In genomic region chr3:61730058-61730457, GRCh38 we compare ENCODE assay signal across 19 cellular contexts.
A peak's percentile ranks its signal among the peaks of the same experiment; 100 is the strongest.
DNase-seq lines count a peak whose midpoint lies in the region; ATAC-seq and TF ChIP-seq lines count a peak whose summit lies in the region.
"Had no signal": no experiment of that assay in that cellular context is flagged by ENCODE, and none has a peak within 500 bp of the region (broad histone marks: within the 10 kb centered on the region; RNA-seq: fewer than 3 reads in every experiment).

No MANE protein-coding gene starts in this region.

- H3K79me2 ChIP-seq in fibroblast of lung (ENCODE audit: control insufficient read depth, insufficient read depth, low read length): peaks cover 5% of the 10 kb centered on the region

- H3K9ac ChIP-seq in fibroblast of lung (ENCODE audit: insufficient read depth, low read length): no peak overlapping the region

- no peak overlapping the region for H3K4me3 Mint-ChIP-seq in osteocyte (ENCODE audit: unreplicated experiment)

- H3K27me3 Mint-ChIP-seq in osteocyte (ENCODE audit: unreplicated experiment): peaks cover 2% of the 10 kb centered on the region

- ATAC-seq in HG03457 (IDR thresholded peaks at IDR 0.05; ENCODE audit: unreplicated experiment): no peak
- ATAC-seq: A549 had no signal

- TF ChIP-seq CTCF in fibroblast of lung (conservative IDR thresholded peaks at IDR 0.05 in 1 of 2, IDR thresholded peaks at IDR 0.05 in 1 of 2; ENCODE audit: low read depth in 1 of 2, low read length in 2 of 2): no peak
- TF ChIP-seq CTCF in osteocyte (IDR thresholded peaks at IDR 0.05): no peak

- H3K4me1 ChIP-seq in fibroblast of lung (ENCODE audit: control insufficient read depth, extremely low read depth, insufficient read depth, low read length): peaks cover 4% of the 10 kb centered on the region
- H3K4me1 ChIP-seq: A549 had no signal

- no peaks in the 10 kb centered on the region for H3K9me3 Mint-ChIP-seq in osteocyte (ENCODE audit: unreplicated experiment)

- peak overlapping the region; percentile 13 for H3K4me2 ChIP-seq in fibroblast of lung (ENCODE audit: extremely low read depth, insufficient read depth, low read length)
- H3K4me2 ChIP-seq: A549, PC-9 had no signal

- H4K20me1 ChIP-seq in fibroblast of lung (ENCODE audit: control insufficient read depth, extremely low read depth, insufficient read depth, low read length): no peaks in the 10 kb centered on the region

- peak overlapping the region; percentile 15 for H3K27ac Mint-ChIP-seq in osteocyte (ENCODE audit: unreplicated experiment)

- H2AFZ ChIP-seq in fibroblast of lung (ENCODE audit: low read length): no peak overlapping the region
- H2AFZ ChIP-seq: PC-9 had no signal

- H3K36me3 Mint-ChIP-seq in osteocyte (ENCODE audit: unreplicated experiment): no peaks in the 10 kb centered on the region

- no peaks in the 10 kb centered on the region for H3K27me3 ChIP-seq in fibroblast of lung (ENCODE audit: control insufficient read depth, insufficient read depth, low read length)

- peak; percentile 14 for DNase-seq in AG08395 (ENCODE audit: low spot score)
- peak; percentile 57 for DNase-seq in LHCN-M2 (ENCODE audit: low read depth)
- DNase-seq in fibroblast of lung (ENCODE audit: low read depth in 2 of 2): no peak
- no peak for DNase-seq in osteocyte (ENCODE audit: extremely low spot score, unreplicated experiment)
- DNase-seq in RPMI8226: no peak
- DNase-seq in activated CD4-positive, CD25-positive, alpha-beta regulatory T cell treated with anti-CD3 and anti-CD28 coated beads, Interleukin-2, amount 50 U/mL, for 72 hours: no peak
- DNase-seq in stimulated activated CD4-positive, alpha-beta T cell treated with anti-CD3 and anti-CD28 coated beads, Interleukin-12 subunit alpha, Interleukin-12 subunit beta, amount 100 ng/mL, for 4 hours: no peak
- DNase-seq: activated CD4-positive, alpha-beta T cell treated with anti-CD3 and anti-CD28 coated beads, Interleukin-2, amount 50 U/mL, for 48 hours; activated gamma-delta T cell; C1 segment of cervical spinal cord; foreskin melanocyte; mesendoderm; NCI-H526 treated with DMSO at 0.1 percent for 48 hours; PC-9; stimulated activated CD4-positive, alpha-beta T cell treated with anti-CD3 and anti-CD28 coated beads, Interleukin-15, amount 100 ng/mL, for 24 hours; T-helper 2 cell had no signal

- no peak overlapping the region for H3K27ac ChIP-seq in fibroblast of lung (ENCODE audit: insufficient read depth, low read length)
- H3K27ac ChIP-seq: A549, PC-9, VCaP had no signal

- no peaks in the 10 kb centered on the region for H3K36me3 ChIP-seq in fibroblast of lung (ENCODE audit: control insufficient read depth, insufficient read depth, low read length)

- H3K9me3 ChIP-seq in fibroblast of lung (ENCODE audit: control insufficient read depth, insufficient read depth, low read depth, low read length): no peaks in the 10 kb centered on the region
- H3K9me3 ChIP-seq: A549 had no signal

- H3K4me3 ChIP-seq in fibroblast of lung (replicated peaks in 1 of 4; ENCODE audit: control extremely low read depth in 1 of 4, insufficient read depth in 1 of 4, low read depth in 3 of 4, low read length in 4 of 4): no peak overlapping the region
- H3K4me3 ChIP-seq: A549, PC-9 had no signal

- peaks cover 18% of the 10 kb centered on the region for H3K4me1 Mint-ChIP-seq in osteocyte (ENCODE audit: unreplicated experiment)

Comparison
In these comparisons a context has a peak if more than half of its experiments do, and no peak if none do; other contexts are left out.
1. DNase-seq: peak in AG08395 (single experiment) and LHCN-M2 (single experiment); none in fibroblast of lung (0 of 2), osteocyte (single experiment), RPMI8226 (single experiment), activated CD4-positive, CD25-positive, alpha-beta regulatory T cell treated with anti-CD3 and anti-CD28 coated beads, Interleukin-2, amount 50 U/mL, for 72 hours (single experiment) and stimulated activated CD4-positive, alpha-beta T cell treated with anti-CD3 and anti-CD28 coated beads, Interleukin-12 subunit alpha, Interleukin-12 subunit beta, amount 100 ng/mL, for 4 hours (single experiment).